ENCODE assay signal across 1 cellular context in the genomic region with DNA sequence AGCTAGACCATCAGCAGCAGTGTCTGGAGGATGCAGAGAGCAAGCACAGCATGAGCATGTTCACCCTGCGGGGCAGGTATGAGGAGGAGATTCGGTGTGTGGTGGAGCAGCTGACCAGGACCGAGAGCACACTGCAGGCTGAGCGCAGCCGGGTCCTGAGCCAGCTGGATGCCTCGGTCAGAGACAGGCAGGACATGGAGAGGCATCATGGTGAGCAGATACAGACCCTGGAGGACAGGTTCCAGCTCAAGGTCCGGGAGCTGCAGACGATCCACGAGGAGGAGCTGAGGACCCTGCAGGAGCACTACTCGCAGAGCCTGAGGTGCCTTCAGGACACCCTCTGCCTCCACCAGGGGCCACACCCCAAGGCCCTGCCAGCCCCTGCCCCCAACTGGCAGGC.
TF ChIP-seq lines count a peak whose summit lies in the region.

No MANE protein-coding gene starts in this region.

TF ChIP-seq in HEK293, 187 proteins besides CTCF, POLR2A, EP300 and RAD21:
- TF ChIP-seq ZIC2 (tag by site-specific recombination; IDR thresholded peaks at IDR 0.05) (peak; percentile 25), ZNF571 (tag by site-specific recombination; IDR thresholded peaks at IDR 0.05) (no peak)
